ENCODE assay signal across 17 cellular contexts in genomic region chr10:62457598-62457997, GRCh38.
A peak's percentile ranks its signal among the peaks of the same experiment; 100 is the strongest.
DNase-seq lines count a peak whose midpoint lies in the region; ATAC-seq and TF ChIP-seq lines count a peak whose summit lies in the region.
"Had no signal": no experiment of that assay in that cellular context is flagged by ENCODE, and none has a peak within 500 bp of the region (broad histone marks: within the 10 kb centered on the region; RNA-seq: fewer than 3 reads in every experiment).

No MANE protein-coding gene starts in this region.

- H3K27me3 ChIP-seq in CD8-positive, alpha-beta memory T cell (ENCODE audit: insufficient read depth, low read length, poor library complexity, severe bottlenecking): no peaks in the 10 kb centered on the region
- H3K27me3 ChIP-seq in SJCRH30 (no peaks in the 10 kb centered on the region), A673 (replicated peaks; ENCODE audit: insufficient read depth, low read depth, low read length, poor library complexity) (no peaks in the 10 kb centered on the region)
- H3K27me3 ChIP-seq: pancreas, uterus had no signal

- no peak overlapping the region for H3K4me3 ChIP-seq in CD8-positive, alpha-beta memory T cell (ENCODE audit: low read length)
- no peak overlapping the region for H3K4me3 ChIP-seq in SJCRH30
- H3K4me3 ChIP-seq in A673 (ENCODE audit: low read depth, low read length, poor library complexity, severe bottlenecking): no peak overlapping the region
- H3K4me3 ChIP-seq: pancreas, uterus had no signal

- ATAC-seq in GM19467 (IDR thresholded peaks at IDR 0.05; ENCODE audit: unreplicated experiment) (peak; percentile 37), HG03045 (IDR thresholded peaks at IDR 0.05; ENCODE audit: unreplicated experiment) (peak; percentile 33), HG02884 (IDR thresholded peaks at IDR 0.05; ENCODE audit: unreplicated experiment) (no peak), left cardiac atrium (no peak)
- ATAC-seq: activated CD8-positive, alpha-beta T cell treated with anti-CD3 and anti-CD28 coated beads for 36 hours; esophagus mucosa; pancreas; T-cell had no signal

- H3K4me1 Mint-ChIP-seq in CD8-positive, alpha-beta memory T cell: peaks cover 23 to 25% (median 24%) of the 10 kb centered on the region in 3 donors

- no peaks in the 10 kb centered on the region for H3K36me3 ChIP-seq in CD8-positive, alpha-beta memory T cell (ENCODE audit: insufficient read depth, low read length)
- H3K36me3 ChIP-seq in SJCRH30: no peaks in the 10 kb centered on the region
- no peaks in the 10 kb centered on the region for H3K36me3 ChIP-seq in A673 (ENCODE audit: insufficient read depth, low read length, poor library complexity, severe bottlenecking)
- H3K36me3 ChIP-seq: pancreas, uterus had no signal

- intact Hi-C loops in A673 (cut with micrococcal nuclease; ENCODE audit: unreplicated experiment): no loop called here
- intact Hi-C loops in left cardiac atrium (cut with DNase I): no loop called here

- H3K27me3 Mint-ChIP-seq in CD8-positive, alpha-beta memory T cell: peaks cover 3 to 13% of the 10 kb centered on the region in 2 donors
- H3K27me3 Mint-ChIP-seq: T-cell had no signal

- TF ChIP-seq CTCF in GM20000 (IDR thresholded peaks at IDR 0.05; ENCODE audit: extremely low read depth, missing control alignments) (no peak), A673 (conservative IDR thresholded peaks at IDR 0.05; ENCODE audit: low read depth, low read length) (no peak)

- H3K36me3 Mint-ChIP-seq in CD8-positive, alpha-beta memory T cell: peaks cover 0 to 4% (median 4%) of the 10 kb centered on the region in 3 donors
- H3K36me3 Mint-ChIP-seq: T-cell had no signal

- peaks cover 17% of the 10 kb centered on the region for H3K4me1 ChIP-seq in CD8-positive, alpha-beta memory T cell (ENCODE audit: insufficient read depth, low read length)
- peaks cover 44% of the 10 kb centered on the region for H3K4me1 ChIP-seq in SJCRH30
- H3K4me1 ChIP-seq in A673 (ENCODE audit: insufficient read depth, low read length, poor library complexity, severe bottlenecking): peaks cover 11% of the 10 kb centered on the region
- H3K4me1 ChIP-seq: pancreas had no signal

- POLR2A ChIA-PET in CD8-positive, alpha-beta memory T cell (lab: Charles Lee): no interaction called here
- POLR2A ChIA-PET in A673 (lab: Charles Lee; ENCODE audit: low non-redundant PET): no interaction called here

- H3K27ac ChIP-seq in CD8-positive, alpha-beta memory T cell (ENCODE audit: low read depth, low read length): no peak overlapping the region
- peak overlapping the region; percentile 97 for H3K27ac ChIP-seq in SJCRH30
- no peak overlapping the region for H3K27ac ChIP-seq in A673 (ENCODE audit: low read depth, low read length, poor library complexity, severe bottlenecking)
- H3K27ac ChIP-seq: pancreas had no signal

- H3K4me3 Mint-ChIP-seq in CD8-positive, alpha-beta memory T cell: peak overlapping the region in 5 of 7 donors; percentile 8 to 52 (median 21)
- H3K4me3 Mint-ChIP-seq: activated CD8-positive, alpha-beta T cell treated with anti-CD3 and anti-CD28 coated beads for 36 hours; T-cell had no signal

- H3K9me3 Mint-ChIP-seq in CD8-positive, alpha-beta memory T cell: peaks cover 0 to 2% (median 0%) of the 10 kb centered on the region in 5 donors
- H3K9me3 Mint-ChIP-seq: activated CD8-positive, alpha-beta T cell treated with anti-CD3 and anti-CD28 coated beads for 36 hours had no signal

- BruUV-seq in A673 (replicated peaks; lab: Mats Ljungman, UMichigan): no TSS peak

- no peak for DNase-seq in CD8-positive, alpha-beta memory T cell
- DNase-seq in SJCRH30: peak in 1 of 2 experiments; percentile 24
- no peak for DNase-seq in GM20000 (ENCODE audit: low spot score)
- no peak for DNase-seq in A673 (ENCODE audit: low spot score)
- no peak for DNase-seq in left cardiac atrium
- DNase-seq: activated CD8-positive, alpha-beta T cell treated with anti-CD3 and anti-CD28 coated beads for 36 hours; activated T-cell treated with anti-CD3 and anti-CD28 coated beads, Interleukin-2, amount 50 U/mL, for 48 hours; COR-L47; EL; NCI-H2171 treated with DMSO at 0.1 percent for 48 hours; pancreas; T-cell; uterus had no signal

- CTCF ChIA-PET in CD8-positive, alpha-beta memory T cell (lab: Charles Lee): interaction anchor here (1.1 to 1.4 kb wide), 2 partner anchors 20 to 700 kb away, joined by 3 to 9 read pairs; no protein-coding TSS in a partner anchor
- CTCF ChIA-PET in A673 (lab: Charles Lee): no interaction called here

- no peaks in the 10 kb centered on the region for H3K9me3 ChIP-seq in CD8-positive, alpha-beta memory T cell (ENCODE audit: low read length)
- H3K9me3 ChIP-seq in SJCRH30 (replicated peaks) (no peaks in the 10 kb centered on the region), A673 (ENCODE audit: low read depth, low read length, poor library complexity, severe bottlenecking) (no peaks in the 10 kb centered on the region)
- H3K9me3 ChIP-seq: pancreas, uterus had no signal

- no peak overlapping the region for H3K27ac Mint-ChIP-seq in CD8-positive, alpha-beta memory T cell
- H3K27ac Mint-ChIP-seq: activated CD8-positive, alpha-beta T cell treated with anti-CD3 and anti-CD28 coated beads for 36 hours; T-cell had no signal

Comparison
In these comparisons a context has a peak if more than half of its experiments do, and no peak if none do; other contexts are left out.
1. ATAC-seq: peak in GM19467 (single experiment) and HG03045 (single experiment); none in HG02884 (single experiment) and left cardiac atrium (0 of 2).